Comparison of ENCODE assay signal across 8 cellular contexts in the genomic region with DNA sequence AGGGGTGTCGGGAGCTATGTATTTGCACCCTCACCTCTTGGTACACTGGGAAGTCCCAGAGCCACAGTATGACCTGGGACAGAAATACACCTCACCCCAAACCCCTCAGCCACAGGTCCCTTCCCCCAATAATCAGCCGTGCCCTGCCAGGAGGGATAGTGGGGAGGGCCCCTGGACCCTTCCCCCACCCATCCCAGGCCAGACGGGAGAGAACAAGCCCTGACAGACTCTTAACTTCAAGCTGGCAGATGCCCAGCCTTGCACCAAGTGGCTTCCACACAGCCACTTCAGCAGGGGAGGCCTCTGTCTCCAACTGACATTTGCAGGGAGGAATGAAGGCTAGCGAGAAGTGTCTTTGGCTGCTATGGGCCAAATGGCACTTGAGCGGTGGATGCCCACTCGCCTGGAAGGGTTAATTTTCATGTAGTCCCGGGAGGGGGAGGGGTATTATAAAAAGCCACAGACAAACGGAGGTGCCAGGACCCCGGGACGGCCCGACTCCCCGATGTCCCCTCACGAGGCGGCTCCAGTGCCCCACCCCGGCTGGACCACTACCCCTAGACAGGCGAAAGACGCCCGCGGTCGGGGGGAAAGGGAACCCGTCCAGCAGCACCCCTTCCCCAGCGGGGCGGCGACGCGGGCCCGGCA. TPM values are rescaled to one million over a fixed set of nuclear protein-coding genes. Genes with fewer than 3 reads are reported as not detected.
DNase-seq lines count a peak whose midpoint lies in the region; ATAC-seq, FAIRE-seq and TF ChIP-seq lines count a peak whose summit lies in the region.

No MANE protein-coding gene starts in this region.

- no peak for ATAC-seq in activated T-helper 17 cell treated with anti-CD3 and anti-CD28 coated beads, Interleukin-2, amount 50 U/mL, for 72 hours (replicated peaks)
- peak; percentile 48 for ATAC-seq in left ventricle myocardium superior
- peak; percentile 3 for ATAC-seq in sciatic nerve

- no peaks in the 10 kb centered on the region for H3K36me3 Mint-ChIP-seq in activated T-helper 17 cell treated with anti-CD3 and anti-CD28 coated beads, Interleukin-2, amount 50 U/mL, for 72 hours (ENCODE audit: low read depth)

- peak; percentile 24 for DNase-seq in NCI-H2227 (lab: John Stamatoyannopoulos, UW; ENCODE audit: unreplicated experiment)
- no peak for DNase-seq in NCI-H2227 treated with DMSO at 0.1 percent for 48 hours (lab: John Stamatoyannopoulos, UW)
- DNase-seq in left ventricle myocardium superior, result peak; percentile 56
- DNase-seq in sciatic nerve (ENCODE audit: low spot score), result peak; percentile 68
- DNase-seq in SK-N-DZ (ENCODE audit: low spot score), result no peak
- DNase-seq in D721Med (ENCODE audit: insufficient read length, low spot score), result no peak
- no peak for DNase-seq in stimulated activated CD4-positive, alpha-beta T cell treated with anti-CD3 and anti-CD28 coated beads, Interleukin-2, amount 100 ng/mL, for 24 hours

- peaks cover 32% of the 10 kb centered on the region for H3K27me3 Mint-ChIP-seq in activated T-helper 17 cell treated with anti-CD3 and anti-CD28 coated beads, Interleukin-2, amount 50 U/mL, for 72 hours

- peak overlapping the region; percentile 37 for H3K4me3 Mint-ChIP-seq in activated T-helper 17 cell treated with anti-CD3 and anti-CD28 coated beads, Interleukin-2, amount 50 U/mL, for 72 hours

- FAIRE-seq in D721Med (lab: Jason Lieb, UNC), result no peak

- no peak overlapping the region for H3K27ac Mint-ChIP-seq in activated T-helper 17 cell treated with anti-CD3 and anti-CD28 coated beads, Interleukin-2, amount 50 U/mL, for 72 hours

- intact Hi-C loops in left ventricle myocardium superior (cut with micrococcal nuclease), result no loop called here
- intact Hi-C loops in sciatic nerve (cut with DNase I), result no loop called here

- peaks cover 6% of the 10 kb centered on the region for H3K4me1 Mint-ChIP-seq in activated T-helper 17 cell treated with anti-CD3 and anti-CD28 coated beads, Interleukin-2, amount 50 U/mL, for 72 hours

- no peak for TF ChIP-seq CTCF in D721Med (IDR thresholded peaks at IDR 0.05; ENCODE audit: insufficient read depth, missing control alignments)

- H3K9me3 Mint-ChIP-seq in activated T-helper 17 cell treated with anti-CD3 and anti-CD28 coated beads, Interleukin-2, amount 50 U/mL, for 72 hours, result no peaks in the 10 kb centered on the region

RNA-seq across cellular contexts. Expression of a gene that starts 0.5 kb away (rescaled TPM):
- not detected for total RNA-seq in activated T-helper 17 cell treated with anti-CD3 and anti-CD28 coated beads, Interleukin-2, amount 50 U/mL, for 72 hours
- total RNA-seq in left ventricle myocardium superior, result 12.2 TPM
- 9.1 TPM for total RNA-seq in sciatic nerve
- polyA plus RNA-seq in SK-N-DZ (2014; cell fraction: cytosol; rRNA removed), result 0.02 and 0.22 TPM in 2 replicates
- 0.05 TPM in 1 of 2 replicates, not detected in the other for polyA plus RNA-seq in SK-N-DZ (2014; cell fraction: nucleus; rRNA removed)

RNA-seq across cellular contexts. Expression of a gene that starts 51.1 kb away (rescaled TPM):
- 100 to 1,000 TPM; 237 to 326 TPM for total RNA-seq in activated T-helper 17 cell treated with anti-CD3 and anti-CD28 coated beads, Interleukin-2, amount 50 U/mL, for 72 hours
- total RNA-seq in left ventricle myocardium superior (98.9 TPM), sciatic nerve (125 TPM)
- polyA plus RNA-seq in SK-N-DZ (2014; cell fraction: cytosol; rRNA removed), result 225 and 264 TPM in 2 replicates
- 149 and 231 TPM in 2 replicates for polyA plus RNA-seq in SK-N-DZ (2014; cell fraction: nucleus; rRNA removed)

RNA-seq across cellular contexts. Expression of a gene that starts 51.7 kb away (rescaled TPM):
- 10 to 100 TPM; 52.9 to 68.0 TPM for total RNA-seq in activated T-helper 17 cell treated with anti-CD3 and anti-CD28 coated beads, Interleukin-2, amount 50 U/mL, for 72 hours
- total RNA-seq in left ventricle myocardium superior (34.5 TPM), sciatic nerve (39.9 TPM)
- polyA plus RNA-seq in SK-N-DZ (2014; cell fraction: cytosol; rRNA removed), result 86.8 and 99.1 TPM in 2 replicates
- polyA plus RNA-seq in SK-N-DZ (2014; cell fraction: nucleus; rRNA removed), result 64.6 and 79.7 TPM in 2 replicates

Comparison
In these comparisons a context has a peak if more than half of its experiments do, and no peak if none do; other contexts are left out.
1. DNase-seq: peak in NCI-H2227 (single experiment), left ventricle myocardium superior (single experiment) and sciatic nerve (single experiment); none in NCI-H2227 treated with DMSO at 0.1 percent for 48 hours (single experiment), SK-N-DZ (single experiment), D721Med (single experiment) and stimulated activated CD4-positive, alpha-beta T cell treated with anti-CD3 and anti-CD28 coated beads, Interleukin-2, amount 100 ng/mL, for 24 hours (0 of 2).